In the genomic region with DNA sequence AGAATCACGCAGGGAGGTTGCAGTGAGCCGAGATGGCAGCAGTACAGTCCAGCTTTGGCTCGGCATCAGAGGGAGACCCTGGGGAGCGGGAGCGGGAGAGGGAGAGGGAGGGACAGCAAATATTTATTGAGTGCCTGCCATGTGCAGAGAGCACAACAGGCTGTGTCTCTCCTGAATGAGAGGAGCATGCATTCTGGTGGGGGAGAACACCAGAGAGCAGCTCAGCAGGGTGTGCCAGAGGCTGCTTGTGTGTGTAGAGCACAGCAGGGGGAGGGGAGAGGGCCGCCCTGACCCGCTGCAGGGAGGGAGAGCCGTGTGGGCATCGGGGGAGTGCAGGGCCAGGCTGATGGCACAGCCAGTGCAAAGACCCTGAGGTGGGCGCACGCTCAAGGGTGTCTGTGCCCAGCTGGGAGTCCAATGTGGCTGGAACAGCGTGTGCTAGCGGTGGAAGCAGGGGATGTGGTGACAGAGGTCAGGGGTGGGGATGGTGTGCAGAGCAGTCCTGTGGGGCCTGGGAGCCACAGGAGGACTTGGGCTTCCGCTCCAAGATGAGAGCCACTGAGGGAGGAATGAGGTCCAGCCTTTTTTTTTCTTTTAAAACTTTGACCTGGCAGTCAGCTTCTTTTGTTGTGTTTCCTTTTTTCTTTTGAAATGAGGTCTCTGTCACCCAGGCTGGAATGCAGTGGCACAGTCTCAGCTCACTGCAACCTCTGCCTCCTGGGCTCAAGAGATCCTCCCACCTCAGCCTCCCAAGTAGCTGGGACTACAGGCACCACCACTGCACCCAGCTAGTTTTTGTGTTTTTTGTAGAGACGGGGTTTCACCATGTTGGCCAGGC, we compare ENCODE assay signal across 1 cellular context.
TF ChIP-seq lines count a peak whose summit lies in the region.

No MANE protein-coding gene starts in this region.

TF ChIP-seq in K562, 482 proteins besides CTCF, POLR2A, EP300 and RAD21 (continued from another document and continues in another):
- TF ChIP-seq, protein P1, sequence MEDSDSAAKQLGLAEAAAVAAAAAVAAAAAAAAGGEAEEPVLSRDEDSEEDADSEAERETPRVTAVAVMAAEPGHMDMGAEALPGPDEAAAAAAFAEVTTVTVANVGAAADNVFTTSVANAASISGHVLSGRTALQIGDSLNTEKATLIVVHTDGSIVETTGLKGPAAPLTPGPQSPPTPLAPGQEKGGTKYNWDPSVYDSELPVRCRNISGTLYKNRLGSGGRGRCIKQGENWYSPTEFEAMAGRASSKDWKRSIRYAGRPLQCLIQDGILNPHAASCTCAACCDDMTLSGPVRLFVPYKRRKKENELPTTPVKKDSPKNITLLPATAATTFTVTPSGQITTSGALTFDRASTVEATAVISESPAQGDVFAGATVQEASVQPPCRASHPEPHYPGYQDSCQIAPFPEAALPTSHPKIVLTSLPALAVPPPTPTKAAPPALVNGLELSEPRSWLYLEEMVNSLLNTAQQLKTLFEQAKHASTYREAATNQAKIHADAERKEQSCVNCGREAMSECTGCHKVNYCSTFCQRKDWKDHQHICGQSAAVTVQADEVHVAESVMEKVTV (CRISPR knock-in tag; IDR thresholded peaks at IDR 0.05), result no peak
- TF ChIP-seq, protein P2, sequence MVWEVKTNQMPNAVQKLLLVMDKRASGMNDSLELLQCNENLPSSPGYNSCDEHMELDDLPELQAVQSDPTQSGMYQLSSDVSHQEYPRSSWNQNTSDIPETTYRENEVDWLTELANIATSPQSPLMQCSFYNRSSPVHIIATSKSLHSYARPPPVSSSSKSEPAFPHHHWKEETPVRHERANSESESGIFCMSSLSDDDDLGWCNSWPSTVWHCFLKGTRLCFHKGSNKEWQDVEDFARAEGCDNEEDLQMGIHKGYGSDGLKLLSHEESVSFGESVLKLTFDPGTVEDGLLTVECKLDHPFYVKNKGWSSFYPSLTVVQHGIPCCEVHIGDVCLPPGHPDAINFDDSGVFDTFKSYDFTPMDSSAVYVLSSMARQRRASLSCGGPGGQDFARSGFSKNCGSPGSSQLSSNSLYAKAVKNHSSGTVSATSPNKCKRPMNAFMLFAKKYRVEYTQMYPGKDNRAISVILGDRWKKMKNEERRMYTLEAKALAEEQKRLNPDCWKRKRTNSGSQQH (CRISPR knock-in tag; IDR thresholded peaks at IDR 0.05), result peak; percentile 68; the same call in 1 of the 2 replicates
- TF ChIP-seq ZNF41 (CRISPR knock-in tag; conservative IDR thresholded peaks at IDR 0.05) (no peak), RBM34 (IDR thresholded peaks at IDR 0.05; ENCODE audit: borderline replicate concordance, insufficient read depth, low read length) (no peak), RBM15 (IDR thresholded peaks at IDR 0.05; ENCODE audit: insufficient read depth, low read length) (no peak), ZEB2 (IDR thresholded peaks at IDR 0.05) (no peak), POU5F1 (IDR thresholded peaks at IDR 0.05; ENCODE audit: borderline replicate concordance, low read depth, low read length, partially characterized antibody) (no peak), RFX7 (CRISPR knock-in tag; IDR thresholded peaks at IDR 0.05) (no peak), SUPT5H (IDR thresholded peaks at IDR 0.05) (peak; percentile 64), RBFOX2 (IDR thresholded peaks at IDR 0.05; ENCODE audit: low read depth, low read length) (peak; percentile 67), ZNF778 (CRISPR knock-in tag; IDR thresholded peaks at IDR 0.05) (no peak), BHLHE40 (IDR thresholded peaks at IDR 0.05; ENCODE audit: low read length) (no peak), ZBTB8A (IDR thresholded peaks at IDR 0.05; ENCODE audit: partially characterized antibody) (no peak), ZBTB7A (IDR thresholded peaks at IDR 0.05; ENCODE audit: borderline replicate concordance, control insufficient read depth, low read depth, low read length) (no peak), ETV6 (IDR thresholded peaks at IDR 0.05; ENCODE audit: borderline replicate concordance in 1 of 2, low read depth in 2 of 2, low read length in 1 of 2) (no peak), ETV6 (CRISPR knock-in tag; IDR thresholded peaks at IDR 0.05; ENCODE audit: borderline replicate concordance) (no peak), SIRT6 (IDR thresholded peaks at IDR 0.05; ENCODE audit: low read depth, low read length) (no peak), ZNF408 (CRISPR knock-in tag; IDR thresholded peaks at IDR 0.05; ENCODE audit: low read depth) (no peak), ZC3H8 (IDR thresholded peaks at IDR 0.05) (no peak), SREBF2 (CRISPR knock-in tag; IDR thresholded peaks at IDR 0.05) (no peak), ZFX (CRISPR knock-in tag; IDR thresholded peaks at IDR 0.05) (no peak), MAFG (tag; conservative IDR thresholded peaks at IDR 0.05) (no peak), TEAD4 (IDR thresholded peaks at IDR 0.05; ENCODE audit: low read length) (no peak), TEAD4 (CRISPR knock-in tag; IDR thresholded peaks at IDR 0.05; ENCODE audit: borderline replicate concordance) (no peak), CHD1 (IDR thresholded peaks at IDR 0.05; ENCODE audit: low read length) (no peak), NEUROD1 (IDR thresholded peaks at IDR 0.05; ENCODE audit: borderline replicate concordance, low read depth, low read length, partially characterized antibody) (no peak), SMARCC2 (IDR thresholded peaks at IDR 0.05; ENCODE audit: low read depth) (no peak), ZNF707 (CRISPR knock-in tag; conservative IDR thresholded peaks at IDR 0.05) (no peak), GABPB1 (CRISPR knock-in tag; IDR thresholded peaks at IDR 0.05) (no peak), SMARCA5 (IDR thresholded peaks at IDR 0.05) (no peak), NONO (IDR thresholded peaks at IDR 0.05; ENCODE audit: low read depth in 2 of 2, low read length in 1 of 2) (no peak), TEAD1 (CRISPR knock-in tag; IDR thresholded peaks at IDR 0.05) (no peak), HCFC1 (IDR thresholded peaks at IDR 0.05; ENCODE audit: low read depth, low read length) (no peak), KLF13 (tag; IDR thresholded peaks at IDR 0.05; ENCODE audit: borderline replicate concordance, low read depth) (no peak), HMG20B (CRISPR knock-in tag; IDR thresholded peaks at IDR 0.05) (no peak), CEBPB (tag; IDR thresholded peaks at IDR 0.05) (no peak), ZNF57 (CRISPR knock-in tag; IDR thresholded peaks at IDR 0.05) (0 out of 2 replicates have a peak, but pooled peaks have one; percentile 25), CHCHD3 (CRISPR knock-in tag; IDR thresholded peaks at IDR 0.05) (no peak), SMAD2 (IDR thresholded peaks at IDR 0.05; ENCODE audit: low read depth, low read length) (no peak), SAFB2 (IDR thresholded peaks at IDR 0.05; ENCODE audit: borderline replicate concordance, low read depth, low read length, severe bottlenecking) (no peak), ZNF134 (CRISPR knock-in tag; conservative IDR thresholded peaks at IDR 0.05) (no peak), MTF1 (CRISPR knock-in tag; IDR thresholded peaks at IDR 0.05; ENCODE audit: borderline replicate concordance) (no peak), FOXP1 (CRISPR knock-in tag; IDR thresholded peaks at IDR 0.05) (no peak)
- TF ChIP-seq, protein P3, sequence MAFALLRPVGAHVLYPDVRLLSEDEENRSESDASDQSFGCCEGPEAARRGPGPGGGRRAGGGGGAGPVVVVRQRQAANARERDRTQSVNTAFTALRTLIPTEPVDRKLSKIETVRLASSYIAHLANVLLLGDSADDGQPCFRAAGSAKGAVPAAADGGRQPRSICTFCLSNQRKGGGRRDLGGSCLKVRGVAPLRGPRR (CRISPR knock-in tag; IDR thresholded peaks at IDR 0.05), result 0 out of 2 replicates have a peak, but pooled peaks have one; percentile 13
- TF ChIP-seq, protein P4, sequence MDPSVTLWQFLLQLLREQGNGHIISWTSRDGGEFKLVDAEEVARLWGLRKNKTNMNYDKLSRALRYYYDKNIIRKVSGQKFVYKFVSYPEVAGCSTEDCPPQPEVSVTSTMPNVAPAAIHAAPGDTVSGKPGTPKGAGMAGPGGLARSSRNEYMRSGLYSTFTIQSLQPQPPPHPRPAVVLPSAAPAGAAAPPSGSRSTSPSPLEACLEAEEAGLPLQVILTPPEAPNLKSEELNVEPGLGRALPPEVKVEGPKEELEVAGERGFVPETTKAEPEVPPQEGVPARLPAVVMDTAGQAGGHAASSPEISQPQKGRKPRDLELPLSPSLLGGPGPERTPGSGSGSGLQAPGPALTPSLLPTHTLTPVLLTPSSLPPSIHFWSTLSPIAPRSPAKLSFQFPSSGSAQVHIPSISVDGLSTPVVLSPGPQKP (CRISPR knock-in tag; IDR thresholded peaks at IDR 0.05), result 0 out of 2 replicates have a peak, but pooled peaks have one; percentile 52
- TF ChIP-seq, protein P5, sequence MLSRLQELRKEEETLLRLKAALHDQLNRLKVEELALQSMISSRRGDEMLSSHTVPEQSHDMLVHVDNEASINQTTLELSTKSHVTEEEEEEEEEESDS (CRISPR knock-in tag; IDR thresholded peaks at IDR 0.05), result no peak
- TF ChIP-seq, protein P6, sequence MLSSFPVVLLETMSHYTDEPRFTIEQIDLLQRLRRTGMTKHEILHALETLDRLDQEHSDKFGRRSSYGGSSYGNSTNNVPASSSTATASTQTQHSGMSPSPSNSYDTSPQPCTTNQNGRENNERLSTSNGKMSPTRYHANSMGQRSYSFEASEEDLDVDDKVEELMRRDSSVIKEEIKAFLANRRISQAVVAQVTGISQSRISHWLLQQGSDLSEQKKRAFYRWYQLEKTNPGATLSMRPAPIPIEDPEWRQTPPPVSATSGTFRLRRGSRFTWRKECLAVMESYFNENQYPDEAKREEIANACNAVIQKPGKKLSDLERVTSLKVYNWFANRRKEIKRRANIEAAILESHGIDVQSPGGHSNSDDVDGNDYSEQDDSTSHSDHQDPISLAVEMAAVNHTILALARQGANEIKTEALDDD (IDR thresholded peaks at IDR 0.05), result no peak
- TF ChIP-seq, protein P7, sequence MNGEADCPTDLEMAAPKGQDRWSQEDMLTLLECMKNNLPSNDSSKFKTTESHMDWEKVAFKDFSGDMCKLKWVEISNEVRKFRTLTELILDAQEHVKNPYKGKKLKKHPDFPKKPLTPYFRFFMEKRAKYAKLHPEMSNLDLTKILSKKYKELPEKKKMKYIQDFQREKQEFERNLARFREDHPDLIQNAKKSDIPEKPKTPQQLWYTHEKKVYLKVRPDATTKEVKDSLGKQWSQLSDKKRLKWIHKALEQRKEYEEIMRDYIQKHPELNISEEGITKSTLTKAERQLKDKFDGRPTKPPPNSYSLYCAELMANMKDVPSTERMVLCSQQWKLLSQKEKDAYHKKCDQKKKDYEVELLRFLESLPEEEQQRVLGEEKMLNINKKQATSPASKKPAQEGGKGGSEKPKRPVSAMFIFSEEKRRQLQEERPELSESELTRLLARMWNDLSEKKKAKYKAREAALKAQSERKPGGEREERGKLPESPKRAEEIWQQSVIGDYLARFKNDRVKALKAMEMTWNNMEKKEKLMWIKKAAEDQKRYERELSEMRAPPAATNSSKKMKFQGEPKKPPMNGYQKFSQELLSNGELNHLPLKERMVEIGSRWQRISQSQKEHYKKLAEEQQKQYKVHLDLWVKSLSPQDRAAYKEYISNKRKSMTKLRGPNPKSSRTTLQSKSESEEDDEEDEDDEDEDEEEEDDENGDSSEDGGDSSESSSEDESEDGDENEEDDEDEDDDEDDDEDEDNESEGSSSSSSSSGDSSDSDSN (IDR thresholded peaks at IDR 0.05; ENCODE audit: borderline replicate concordance in 1 of 2, low read depth in 2 of 2, low read length in 2 of 2), result no peak
- TF ChIP-seq, protein P8, sequence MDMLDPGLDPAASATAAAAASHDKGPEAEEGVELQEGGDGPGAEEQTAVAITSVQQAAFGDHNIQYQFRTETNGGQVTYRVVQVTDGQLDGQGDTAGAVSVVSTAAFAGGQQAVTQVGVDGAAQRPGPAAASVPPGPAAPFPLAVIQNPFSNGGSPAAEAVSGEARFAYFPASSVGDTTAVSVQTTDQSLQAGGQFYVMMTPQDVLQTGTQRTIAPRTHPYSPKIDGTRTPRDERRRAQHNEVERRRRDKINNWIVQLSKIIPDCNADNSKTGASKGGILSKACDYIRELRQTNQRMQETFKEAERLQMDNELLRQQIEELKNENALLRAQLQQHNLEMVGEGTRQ (CRISPR knock-in tag; IDR thresholded peaks at IDR 0.05), result no peak
- TF ChIP-seq, protein P9, sequence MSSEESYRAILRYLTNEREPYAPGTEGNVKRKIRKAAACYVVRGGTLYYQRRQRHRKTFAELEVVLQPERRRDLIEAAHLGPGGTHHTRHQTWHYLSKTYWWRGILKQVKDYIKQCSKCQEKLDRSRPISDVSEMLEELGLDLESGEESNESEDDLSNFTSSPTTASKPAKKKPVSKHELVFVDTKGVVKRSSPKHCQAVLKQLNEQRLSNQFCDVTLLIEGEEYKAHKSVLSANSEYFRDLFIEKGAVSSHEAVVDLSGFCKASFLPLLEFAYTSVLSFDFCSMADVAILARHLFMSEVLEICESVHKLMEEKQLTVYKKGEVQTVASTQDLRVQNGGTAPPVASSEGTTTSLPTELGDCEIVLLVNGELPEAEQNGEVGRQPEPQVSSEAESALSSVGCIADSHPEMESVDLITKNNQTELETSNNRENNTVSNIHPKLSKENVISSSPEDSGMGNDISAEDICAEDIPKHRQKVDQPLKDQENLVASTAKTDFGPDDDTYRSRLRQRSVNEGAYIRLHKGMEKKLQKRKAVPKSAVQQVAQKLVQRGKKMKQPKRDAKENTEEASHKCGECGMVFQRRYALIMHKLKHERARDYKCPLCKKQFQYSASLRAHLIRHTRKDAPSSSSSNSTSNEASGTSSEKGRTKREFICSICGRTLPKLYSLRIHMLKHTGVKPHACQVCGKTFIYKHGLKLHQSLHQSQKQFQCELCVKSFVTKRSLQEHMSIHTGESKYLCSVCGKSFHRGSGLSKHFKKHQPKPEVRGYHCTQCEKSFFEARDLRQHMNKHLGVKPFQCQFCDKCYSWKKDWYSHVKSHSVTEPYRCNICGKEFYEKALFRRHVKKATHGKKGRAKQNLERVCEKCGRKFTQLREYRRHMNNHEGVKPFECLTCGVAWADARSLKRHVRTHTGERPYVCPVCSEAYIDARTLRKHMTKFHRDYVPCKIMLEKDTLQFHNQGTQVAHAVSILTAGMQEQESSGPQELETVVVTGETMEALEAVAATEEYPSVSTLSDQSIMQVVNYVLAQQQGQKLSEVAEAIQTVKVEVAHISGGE (CRISPR knock-in tag; IDR thresholded peaks at IDR 0.05), result no peak
- TF ChIP-seq, protein P10, sequence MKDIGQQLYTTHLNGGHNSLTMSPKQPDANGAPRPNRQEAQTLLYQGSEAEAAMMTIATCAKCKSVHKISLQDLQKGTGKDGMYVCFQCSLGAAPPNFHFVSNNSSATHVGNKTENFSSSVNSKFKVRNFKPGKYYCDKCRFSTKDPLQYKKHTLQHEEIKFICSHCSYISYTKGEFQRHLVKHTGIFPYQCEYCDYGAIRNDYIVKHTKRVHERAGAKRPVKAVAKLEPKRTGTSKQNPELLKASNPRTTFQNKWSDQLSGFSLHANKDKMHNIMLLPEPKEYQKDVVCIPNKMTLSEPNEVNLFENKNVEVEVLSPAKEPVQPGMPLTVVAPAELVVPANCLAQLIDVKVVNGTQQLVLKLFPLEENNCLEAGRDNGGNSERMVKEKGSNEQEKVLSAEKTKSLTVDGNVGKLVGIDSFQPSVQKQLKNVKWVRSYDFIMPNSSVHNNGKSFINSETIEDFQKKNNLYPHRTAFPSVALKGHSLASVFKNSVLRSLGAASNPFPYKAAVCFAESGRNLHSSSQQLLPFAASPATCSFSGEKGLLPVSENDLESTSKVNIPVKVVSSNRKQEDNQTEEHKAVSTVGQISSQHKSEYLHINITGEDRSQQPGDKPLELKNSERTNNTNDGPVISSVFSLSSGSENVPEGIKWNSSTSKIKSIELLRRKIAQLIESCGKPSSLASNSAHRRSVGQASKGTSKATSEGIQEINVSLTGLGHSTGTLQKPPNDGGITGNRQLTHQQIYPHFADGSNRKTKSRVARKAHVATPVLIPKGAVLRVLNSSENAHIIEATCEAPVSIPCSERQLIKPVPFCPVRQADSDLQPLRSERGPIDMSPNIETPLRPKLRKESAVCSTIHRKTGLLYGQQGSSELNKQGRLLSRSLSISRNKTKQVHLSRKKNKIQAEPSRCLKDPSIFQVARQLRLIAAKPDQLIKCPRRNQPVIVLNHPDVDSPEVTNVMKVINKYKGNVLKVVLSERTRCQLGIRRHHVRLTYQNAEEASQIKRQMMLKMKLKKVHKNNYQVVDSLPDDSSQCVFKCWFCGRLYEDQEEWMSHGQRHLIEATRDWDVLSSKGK (CRISPR knock-in tag; IDR thresholded peaks at IDR 0.05), result no peak
